In the genomic region with DNA sequence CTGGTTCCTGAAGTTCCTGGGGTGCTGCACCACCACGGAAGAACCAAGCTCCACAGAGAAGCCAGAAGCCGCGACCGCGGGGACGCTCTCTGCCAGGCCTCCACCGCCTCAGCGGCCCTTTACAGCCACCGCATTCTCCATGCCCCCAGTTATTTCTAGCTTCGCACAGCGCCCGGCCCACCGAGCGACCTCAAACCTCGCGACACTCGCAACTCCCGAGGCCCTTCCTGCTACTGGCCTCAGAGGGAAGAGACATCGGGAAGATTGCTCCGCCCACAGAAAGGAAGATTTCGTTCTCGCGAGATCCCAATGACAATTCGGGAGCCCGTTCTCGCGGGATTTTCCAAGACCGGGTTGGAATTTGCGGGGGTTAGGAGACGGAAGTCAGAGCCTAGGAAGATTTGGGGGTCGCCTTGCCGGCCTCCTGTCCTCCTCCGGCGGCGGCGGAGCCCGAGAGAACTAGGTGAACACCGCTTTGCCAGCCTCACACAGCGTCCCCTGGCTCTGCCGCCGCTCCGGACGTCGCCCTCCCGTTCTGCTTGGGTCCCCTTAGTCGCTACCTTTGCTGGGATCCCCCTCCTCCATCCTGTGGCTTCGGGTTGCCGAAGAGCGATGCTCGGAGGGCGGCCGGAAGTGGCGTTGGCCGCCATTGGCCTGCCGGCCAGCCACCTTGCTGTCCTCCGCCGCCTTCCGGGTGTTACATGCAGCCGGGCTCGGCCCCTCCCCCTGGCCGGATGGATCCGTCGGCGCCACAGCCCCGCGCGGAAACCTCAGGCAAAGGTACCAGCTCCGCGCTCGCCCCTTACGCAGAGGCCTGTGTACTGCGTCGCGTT, we compare ENCODE assay signal across 8 cellular contexts. TPM values are rescaled to one million over a fixed set of nuclear protein-coding genes. Genes with fewer than 3 reads are reported as not detected.
DNase-seq lines count a peak whose midpoint lies in the region; ATAC-seq and TF ChIP-seq lines count a peak whose summit lies in the region.

TSS of gene ERCC6L2 (plus strand) at position 387 of the 833 bp plus-strand sequence. CDS start at position 735, 348 bp downstream.

- H3K27me3 Mint-ChIP-seq in central memory CD8-positive, alpha-beta T cell = no peaks in the 10 kb centered on the region

- H3K9me3 ChIP-seq in BE2C = no peaks in the 10 kb centered on the region

- H3K9me3 Mint-ChIP-seq in central memory CD8-positive, alpha-beta T cell = no peaks in the 10 kb centered on the region

- H3K27me3 ChIP-seq in BE2C = no peaks in the 10 kb centered on the region

- H3K27ac Mint-ChIP-seq in central memory CD8-positive, alpha-beta T cell (ENCODE audit: low read depth) = no peak within 1 kb of the TSS

- no peak within 1 kb of the TSS for H3K4me3 ChIP-seq in BE2C (ENCODE audit: low read depth, low read length)

- H3K36me3 Mint-ChIP-seq in central memory CD8-positive, alpha-beta T cell (ENCODE audit: insufficient read depth) = peaks cover 32% of the 10 kb centered on the region

- no peaks in the 10 kb centered on the region for H3K4me1 ChIP-seq in BE2C

- no peaks in the 10 kb centered on the region; the same call in 1 of the 2 replicates for H3K36me3 ChIP-seq in BE2C

- peaks cover 15% of the 10 kb centered on the region for H3K4me1 Mint-ChIP-seq in central memory CD8-positive, alpha-beta T cell

- H3K4me3 Mint-ChIP-seq in central memory CD8-positive, alpha-beta T cell = no peak within 1 kb of the TSS

- no peak for TF ChIP-seq CTCF in BE2C (IDR thresholded peaks at IDR 0.05; ENCODE audit: low read depth, low read length)

- DNase-seq in BE2C (peak; percentile 97), GM19240 (ENCODE audit: insufficient read length, low spot score) (peak; percentile 51), NCI-H460 (ENCODE audit: extremely low read depth, low read depth) (peak; percentile 99), islet precursor cell (peak; percentile 99)
- peak; percentile 86 to 89 for DNase-seq in central memory CD8-positive, alpha-beta T cell (ENCODE audit: low spot score in 2 of 2)
- peak; percentile 76 to 81 for DNase-seq in stimulated activated CD4-positive, alpha-beta T cell treated with anti-CD3 and anti-CD28 coated beads, Interleukin-1b, Interleukin-23, amount 100 ng/mL, for 1 hour (ENCODE audit: low read depth in 2 of 2)

- peak; percentile 91 for ATAC-seq in HG03432 (IDR thresholded peaks at IDR 0.05; ENCODE audit: unreplicated experiment)
- ATAC-seq in activated CD4-positive, CD25-positive, alpha-beta regulatory T cell treated with anti-CD3 and anti-CD28 coated beads, Interleukin-2, amount 50 U/mL, for 24 hours = peak; percentile 92
- ATAC-seq in central memory CD8-positive, alpha-beta T cell (replicated peaks; ENCODE audit: extremely low read depth, poor library complexity, severe bottlenecking) = peak; percentile 87

RNA-seq across cellular contexts. Expression of gene ERCC6L2, which starts in this region (rescaled TPM):
- 9.9 TPM for polyA plus RNA-seq in BE2C (2012; ENCODE audit: insufficient read depth, insufficient read length, low read depth)
- total RNA-seq in NCI-H460 (2014; rRNA removed; shearing (Covaris generic)) = 46.9 and 62.2 TPM in 2 replicates
- polyA plus RNA-seq in NCI-H460 (2014; cell fraction: nucleus; rRNA removed) = 13.1 and 32.8 TPM in 2 replicates
